ENCODE assay signal across 8 cellular contexts in the genomic region with DNA sequence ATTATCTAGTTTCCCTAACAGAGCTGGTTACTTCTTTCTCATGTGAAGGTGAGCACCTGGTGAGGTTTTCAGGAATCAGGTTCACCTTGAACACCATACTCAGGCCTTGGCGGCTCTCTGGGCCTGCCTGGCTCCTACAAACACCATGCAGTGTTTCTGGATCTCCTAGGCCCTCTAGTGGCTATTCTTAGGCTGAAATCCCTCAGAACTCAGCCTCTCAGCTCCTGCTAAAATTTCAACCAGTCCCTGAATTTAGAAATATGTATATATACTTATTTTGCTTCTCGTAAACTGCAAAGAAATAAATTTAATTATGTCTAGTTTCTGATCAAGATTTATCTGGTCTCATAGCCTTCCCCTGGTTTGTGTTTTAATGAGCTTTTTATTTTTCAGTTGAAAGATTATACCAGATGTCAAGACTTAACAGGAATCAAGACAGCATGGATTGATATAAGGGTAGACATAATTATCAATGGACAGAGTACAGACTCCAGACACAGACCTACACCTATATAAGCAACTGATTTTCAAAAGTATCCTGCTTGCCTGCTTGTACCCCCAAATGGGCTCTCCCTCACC. TPM values are rescaled to one million over a fixed set of nuclear protein-coding genes. Genes with fewer than 3 reads are reported as not detected.
DNase-seq lines count a peak whose midpoint lies in the region; ATAC-seq, FAIRE-seq and TF ChIP-seq lines count a peak whose summit lies in the region.

No MANE protein-coding gene starts in this region.

- no peaks in the 10 kb centered on the region for H3K36me3 ChIP-seq in bronchial epithelial cell (ENCODE audit: control insufficient read depth, insufficient read depth, low read length)

- H3K4me3 Mint-ChIP-seq in stimulated activated naive CD8-positive, alpha-beta T cell treated with anti-CD3 and anti-CD28 coated beads, Interleukin-15, amount 100 ng/mL, for 72 hours, result no peak overlapping the region

- ATAC-seq in GM19372 (IDR thresholded peaks at IDR 0.05; ENCODE audit: low read depth, unreplicated experiment), result peak; percentile 86
- ATAC-seq in stimulated activated naive CD8-positive, alpha-beta T cell treated with anti-CD3 and anti-CD28 coated beads, Interleukin-15, amount 100 ng/mL, for 72 hours, result peak; percentile 77
- ATAC-seq in HG03045 (IDR thresholded peaks at IDR 0.05; ENCODE audit: unreplicated experiment), result no peak

- no peaks in the 10 kb centered on the region for H3K4me1 Mint-ChIP-seq in stimulated activated naive CD8-positive, alpha-beta T cell treated with anti-CD3 and anti-CD28 coated beads, Interleukin-15, amount 100 ng/mL, for 72 hours

- DNase-seq in D721Med (ENCODE audit: insufficient read length, low spot score) (no peak), OCI-M1 (lab: John Stamatoyannopoulos, UW) (peak; percentile 75), bronchial epithelial cell (ENCODE audit: low read depth) (peak; percentile 74), kidney tubule cell (ENCODE audit: low spot score) (peak; percentile 53)
- DNase-seq in Jurkat, Clone E6-1 (ENCODE audit: low read depth, low spot score), result peak; percentile 34
- peak; percentile 14 to 16 for DNase-seq in stimulated activated naive CD8-positive, alpha-beta T cell treated with anti-CD3 and anti-CD28 coated beads, Interleukin-15, amount 100 ng/mL, for 72 hours

- no peaks in the 10 kb centered on the region for H3K27me3 ChIP-seq in bronchial epithelial cell (ENCODE audit: control insufficient read depth, insufficient read depth, low read length)

- FAIRE-seq in D721Med (lab: Jason Lieb, UNC), result no peak
- FAIRE-seq in bronchial epithelial cell (lab: Jason Lieb, UNC), result no peak

- no peak overlapping the region for H3K4me3 ChIP-seq in Jurkat, Clone E6-1 (ENCODE audit: low read length)
- H3K4me3 ChIP-seq in bronchial epithelial cell (ENCODE audit: low read depth, low read length), result no peak overlapping the region

- no peak overlapping the region for H3K27ac Mint-ChIP-seq in stimulated activated naive CD8-positive, alpha-beta T cell treated with anti-CD3 and anti-CD28 coated beads, Interleukin-15, amount 100 ng/mL, for 72 hours

- H3K9me3 Mint-ChIP-seq in stimulated activated naive CD8-positive, alpha-beta T cell treated with anti-CD3 and anti-CD28 coated beads, Interleukin-15, amount 100 ng/mL, for 72 hours, result no peaks in the 10 kb centered on the region

- peaks cover 6% of the 10 kb centered on the region for H3K27me3 Mint-ChIP-seq in stimulated activated naive CD8-positive, alpha-beta T cell treated with anti-CD3 and anti-CD28 coated beads, Interleukin-15, amount 100 ng/mL, for 72 hours

- peak; percentile 80 for TF ChIP-seq CTCF in D721Med (IDR thresholded peaks at IDR 0.05; ENCODE audit: insufficient read depth, missing control alignments)
- peak; percentile 83 for TF ChIP-seq CTCF in bronchial epithelial cell (IDR thresholded peaks at IDR 0.05; ENCODE audit: insufficient read depth, low read length, severe bottlenecking)

RNA-seq across cellular contexts. Expression of gene ANKEF1, which starts 55.9 kb away (rescaled TPM):
- 7.0 TPM for polyA plus RNA-seq in Jurkat, Clone E6-1 (2012; ENCODE audit: insufficient read depth, insufficient read length)
- total RNA-seq in bronchial epithelial cell, result 4.2 and 5.2 TPM in 2 replicates
